11 cellular contexts compared by ENCODE assay signal in the genomic region with DNA sequence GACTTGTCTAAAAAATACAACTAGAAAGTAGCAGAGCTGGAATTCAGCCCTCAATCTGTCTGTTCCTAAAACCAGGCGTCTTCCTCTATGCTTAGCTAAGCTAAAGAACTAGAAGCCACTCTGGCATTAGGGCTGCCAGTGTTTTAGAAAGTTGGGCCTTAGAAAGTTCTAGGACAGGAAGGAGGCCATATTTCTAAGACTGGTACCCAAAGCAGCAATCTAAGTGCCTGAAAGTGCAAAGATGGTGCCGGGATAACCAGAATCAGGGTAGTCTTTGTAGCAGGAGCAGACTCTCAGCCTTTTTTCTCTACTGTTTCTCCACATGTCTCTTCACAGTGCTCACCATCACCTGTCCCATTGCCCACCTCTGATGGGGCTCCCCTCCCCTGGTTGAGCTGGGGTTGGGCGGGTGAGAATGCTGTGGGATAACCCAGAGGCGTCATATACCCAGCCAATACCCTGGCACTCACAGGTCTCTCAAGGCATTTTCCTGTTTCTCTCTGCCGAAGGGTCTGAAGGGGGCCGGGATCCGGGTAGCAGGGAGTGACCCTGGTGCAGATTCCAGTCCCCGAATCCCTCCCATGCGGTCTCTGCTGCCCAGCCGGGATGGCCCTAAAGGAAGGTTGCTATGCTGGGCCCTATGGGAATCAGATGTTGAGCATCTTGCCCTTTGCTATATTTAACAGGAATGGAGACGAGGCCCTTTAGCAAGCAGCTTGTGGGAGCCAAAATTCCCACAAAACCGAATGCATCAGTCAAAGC. TPM values are rescaled to one million over a fixed set of nuclear protein-coding genes. Genes with fewer than 3 reads are reported as not detected.
DNase-seq lines count a peak whose midpoint lies in the region; ATAC-seq and TF ChIP-seq lines count a peak whose summit lies in the region.
"Had no signal": no experiment of that assay in that cellular context is flagged by ENCODE, and none has a peak within 500 bp of the region (broad histone marks: within the 10 kb centered on the region; RNA-seq: fewer than 3 reads in every experiment).

No MANE protein-coding gene starts in this region.

- no peak for TF ChIP-seq POLR2A in ovary (IDR thresholded peaks at IDR 0.05)

- DNase-seq in activated CD4-positive, alpha-beta T cell treated with anti-CD3 and anti-CD28 coated beads, Interleukin-2, amount 10 ng/mL, durations not matched to agents 24 days and 14 days = peak; percentile 69
- DNase-seq in activated CD4-positive, alpha-beta T cell treated with anti-CD3 and anti-CD28 coated beads for 1 hour = no peak
- no peak for DNase-seq in WTC11 (ENCODE audit: low spot score)
- DNase-seq in immature natural killer cell = no peak
- no peak for DNase-seq in ovary
- no peak for DNase-seq in anterior cingulate cortex (lab: John Stamatoyannopoulos, UW)
- DNase-seq: amygdala, NCI-H1105 treated with DMSO at 0.1 percent for 48 hours had no signal

- H3K36me3 ChIP-seq in ovary = no peaks in the 10 kb centered on the region

- no peaks in the 10 kb centered on the region for H3K27me3 Mint-ChIP-seq in activated CD4-positive, alpha-beta T cell treated with anti-CD3 and anti-CD28 coated beads, Interleukin-2, amount 10 ng/mL, durations not matched to agents 24 days and 14 days
- H3K27me3 Mint-ChIP-seq in WTC11 (ENCODE audit: low read depth) (peaks cover 78% of the 10 kb centered on the region), immature natural killer cell (ENCODE audit: low read depth in 3 of 3) (peaks cover 21 to 25% (median 22%) of the 10 kb centered on the region in 3 donors)

- POLR2A ChIA-PET in WTC11 (lab: Charles Lee) = no interaction called here

- H3K4me3 ChIP-seq in ovary = no peak overlapping the region

- TF ChIP-seq CTCF in WTC11 (IDR thresholded peaks at IDR 0.05) = no peak
- TF ChIP-seq CTCF in ovary (IDR thresholded peaks at IDR 0.05) = no peak

- H3K27me3 ChIP-seq in ovary = no peaks in the 10 kb centered on the region

- H3K4me1 ChIP-seq in ovary (ENCODE audit: insufficient read depth) = no peaks in the 10 kb centered on the region

- H3K9me3 Mint-ChIP-seq in activated CD4-positive, alpha-beta T cell treated with anti-CD3 and anti-CD28 coated beads, Interleukin-2, amount 10 ng/mL, durations not matched to agents 24 days and 14 days = peaks cover 7% of the 10 kb centered on the region
- H3K9me3 Mint-ChIP-seq in WTC11 (peaks cover 14% of the 10 kb centered on the region), immature natural killer cell (peaks cover 0 to 2% (median 0%) of the 10 kb centered on the region in 6 donors)

- CTCF ChIA-PET in WTC11 (lab: Charles Lee) = interaction anchor here (1.2 to 1.7 kb wide), 2 partner anchors 32 to 59 kb away, joined by 3 to 5 read pairs; no protein-coding TSS in a partner anchor

- 77 to 87% (median 78%) methylated on average over 12 of the region's 12 CpGs for WGBS in ovary, 3 donors

- H3K9me3 ChIP-seq in ovary = no peaks in the 10 kb centered on the region

- no peak for TF ChIP-seq EP300 in ovary (IDR thresholded peaks at IDR 0.05)

- H3K4me3 Mint-ChIP-seq in activated CD4-positive, alpha-beta T cell treated with anti-CD3 and anti-CD28 coated beads, Interleukin-2, amount 10 ng/mL, durations not matched to agents 24 days and 14 days = peak overlapping the region; percentile 94
- H3K4me3 Mint-ChIP-seq in WTC11 (peak overlapping the region; percentile 79), immature natural killer cell (peak overlapping the region; percentile 86 to 99 (median 96))

- ATAC-seq in WTC11 (no peak), GM19023 (IDR thresholded peaks at IDR 0.05; ENCODE audit: unreplicated experiment) (no peak)

- H3K4me1 Mint-ChIP-seq in activated CD4-positive, alpha-beta T cell treated with anti-CD3 and anti-CD28 coated beads, Interleukin-2, amount 10 ng/mL, durations not matched to agents 24 days and 14 days = peaks cover 61% of the 10 kb centered on the region
- H3K4me1 Mint-ChIP-seq in WTC11 (peaks cover 28% of the 10 kb centered on the region), immature natural killer cell (peaks cover 69 to 81% of the 10 kb centered on the region in 2 donors)

- peaks cover 26% of the 10 kb centered on the region for H3K36me3 Mint-ChIP-seq in activated CD4-positive, alpha-beta T cell treated with anti-CD3 and anti-CD28 coated beads, Interleukin-2, amount 10 ng/mL, durations not matched to agents 24 days and 14 days (ENCODE audit: low read depth)
- 0 out of 2 replicates have a peak, but pooled peaks cover 4% of the 10 kb centered on the region for H3K36me3 Mint-ChIP-seq in WTC11
- H3K36me3 Mint-ChIP-seq in immature natural killer cell = peaks cover 6 to 14% (median 12%) of the 10 kb centered on the region in 3 donors

- intact Hi-C loops in activated CD4-positive, alpha-beta T cell treated with anti-CD3 and anti-CD28 coated beads, Interleukin-2, amount 10 ng/mL, durations not matched to agents 24 days and 14 days (cut with micrococcal nuclease) = loop anchor here (1.0 to 10.0 kb wide), 10 partner anchors 8 to 608 kb away; a partner anchor contains a TSS
- intact Hi-C loops in ovary (cut with DNase I) = no loop called here

- H3K27ac ChIP-seq in temporal lobe (ENCODE audit: low read depth, low read length) (peak overlapping the region; percentile 56), ovary (no peak overlapping the region)

- peak overlapping the region; percentile 92 for H3K27ac Mint-ChIP-seq in activated CD4-positive, alpha-beta T cell treated with anti-CD3 and anti-CD28 coated beads, Interleukin-2, amount 10 ng/mL, durations not matched to agents 24 days and 14 days
- H3K27ac Mint-ChIP-seq in WTC11 (no peak overlapping the region), immature natural killer cell (peak overlapping the region; percentile 91 to 99 (median 96))

TF ChIP-seq in WTC11, 78 proteins besides CTCF, POLR2A, EP300 and RAD21:
- no peak for TF ChIP-seq FOXK1 (CRISPR knock-in tag; IDR thresholded peaks at IDR 0.05)
- TF ChIP-seq, protein P1, sequence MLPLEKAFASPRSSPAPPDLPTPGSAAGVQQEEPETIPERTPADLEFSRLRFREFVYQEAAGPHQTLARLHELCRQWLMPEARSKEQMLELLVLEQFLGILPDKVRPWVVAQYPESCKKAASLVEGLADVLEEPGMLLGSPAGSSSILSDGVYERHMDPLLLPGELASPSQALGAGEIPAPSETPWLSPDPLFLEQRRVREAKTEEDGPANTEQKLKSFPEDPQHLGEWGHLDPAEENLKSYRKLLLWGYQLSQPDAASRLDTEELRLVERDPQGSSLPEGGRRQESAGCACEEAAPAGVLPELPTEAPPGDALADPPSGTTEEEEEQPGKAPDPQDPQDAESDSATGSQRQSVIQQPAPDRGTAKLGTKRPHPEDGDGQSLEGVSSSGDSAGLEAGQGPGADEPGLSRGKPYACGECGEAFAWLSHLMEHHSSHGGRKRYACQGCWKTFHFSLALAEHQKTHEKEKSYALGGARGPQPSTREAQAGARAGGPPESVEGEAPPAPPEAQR (CRISPR knock-in tag; IDR thresholded peaks at IDR 0.05) = no peak
- TF ChIP-seq, protein P2, sequence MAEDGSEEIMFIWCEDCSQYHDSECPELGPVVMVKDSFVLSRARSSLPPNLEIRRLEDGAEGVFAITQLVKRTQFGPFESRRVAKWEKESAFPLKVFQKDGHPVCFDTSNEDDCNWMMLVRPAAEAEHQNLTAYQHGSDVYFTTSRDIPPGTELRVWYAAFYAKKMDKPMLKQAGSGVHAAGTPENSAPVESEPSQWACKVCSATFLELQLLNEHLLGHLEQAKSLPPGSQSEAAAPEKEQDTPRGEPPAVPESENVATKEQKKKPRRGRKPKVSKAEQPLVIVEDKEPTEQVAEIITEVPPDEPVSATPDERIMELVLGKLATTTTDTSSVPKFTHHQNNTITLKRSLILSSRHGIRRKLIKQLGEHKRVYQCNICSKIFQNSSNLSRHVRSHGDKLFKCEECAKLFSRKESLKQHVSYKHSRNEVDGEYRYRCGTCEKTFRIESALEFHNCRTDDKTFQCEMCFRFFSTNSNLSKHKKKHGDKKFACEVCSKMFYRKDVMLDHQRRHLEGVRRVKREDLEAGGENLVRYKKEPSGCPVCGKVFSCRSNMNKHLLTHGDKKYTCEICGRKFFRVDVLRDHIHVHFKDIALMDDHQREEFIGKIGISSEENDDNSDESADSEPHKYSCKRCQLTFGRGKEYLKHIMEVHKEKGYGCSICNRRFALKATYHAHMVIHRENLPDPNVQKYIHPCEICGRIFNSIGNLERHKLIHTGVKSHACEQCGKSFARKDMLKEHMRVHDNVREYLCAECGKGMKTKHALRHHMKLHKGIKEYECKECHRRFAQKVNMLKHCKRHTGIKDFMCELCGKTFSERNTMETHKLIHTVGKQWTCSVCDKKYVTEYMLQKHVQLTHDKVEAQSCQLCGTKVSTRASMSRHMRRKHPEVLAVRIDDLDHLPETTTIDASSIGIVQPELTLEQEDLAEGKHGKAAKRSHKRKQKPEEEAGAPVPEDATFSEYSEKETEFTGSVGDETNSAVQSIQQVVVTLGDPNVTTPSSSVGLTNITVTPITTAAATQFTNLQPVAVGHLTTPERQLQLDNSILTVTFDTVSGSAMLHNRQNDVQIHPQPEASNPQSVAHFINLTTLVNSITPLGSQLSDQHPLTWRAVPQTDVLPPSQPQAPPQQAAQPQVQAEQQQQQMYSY (CRISPR knock-in tag; IDR thresholded peaks at IDR 0.05) = peak; percentile 46; the same call in 1 of the 2 replicates

RNA-seq across cellular contexts. Expression of a gene that starts 1.1 kb away (rescaled TPM):
- total RNA-seq in activated CD4-positive, alpha-beta T cell treated with anti-CD3 and anti-CD28 coated beads, Interleukin-2, amount 10 ng/mL, durations not matched to agents 24 days and 14 days = 74.7 and 81.0 TPM in 2 replicates
- total RNA-seq in WTC11 (2021) = 0.23 to 0.71 TPM (median 0.50 TPM) in 3 replicates
- polyA plus RNA-seq in immature natural killer cell = 100 to 1,000 TPM in 2 of 3 donors, 10 to 100 TPM in 1; 96.2 to 179 (median 129) TPM
- 3.9 TPM for total RNA-seq in temporal lobe
- 1 to 10 TPM; 2.1 to 5.9 (median 3.0) TPM for total RNA-seq in ovary
- 10 to 100 TPM in 1 of 2 donors, 1 to 10 TPM in 1; 4.1 to 10.9 TPM for polyA plus RNA-seq in ovary
- total RNA-seq: A673 had no signal

Comparison
In these comparisons a context has a peak if more than half of its experiments do, and no peak if none do; other contexts are left out.
1. RNA of a gene that starts 1.1 kb away (total RNA-seq): 74.7 to 81.0 TPM in activated CD4-positive, alpha-beta T cell treated with anti-CD3 and anti-CD28 coated beads, Interleukin-2, amount 10 ng/mL, durations not matched to agents 24 days and 14 days; 3.9 TPM in temporal lobe (single experiment), 2.1 to 5.9 TPM in ovary and 0.23 to 0.71 TPM in WTC11; every median in the first group is over 10 times any median in the second.
2. Peak in every context shown above with its lines, with median percentiles within 50 percentile points of each other: H3K4me3 Mint-ChIP-seq.